Comparison of ENCODE assay signal across 17 cellular contexts in the genomic region with DNA sequence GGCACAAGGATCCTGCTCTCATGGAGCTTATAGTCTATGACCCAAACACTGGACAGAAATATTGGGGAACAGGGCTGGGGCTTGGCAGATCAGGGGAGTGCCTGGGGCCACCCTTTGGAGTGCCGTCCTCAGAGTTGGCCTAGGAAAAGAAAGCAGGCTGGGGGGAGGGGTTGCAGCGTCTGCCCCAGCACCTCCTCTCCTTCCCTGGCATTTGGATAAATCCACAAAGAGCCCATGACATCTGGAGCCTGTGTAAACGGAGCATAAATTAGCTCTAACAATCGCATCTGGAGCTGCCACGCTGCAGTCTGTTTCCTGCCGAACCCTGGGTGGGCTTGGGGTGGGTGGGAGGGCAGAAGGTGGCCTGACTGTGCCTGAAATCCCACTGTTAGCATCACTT.
"Had no signal": no experiment of that assay in that cellular context is flagged by ENCODE, and none has a peak within 500 bp of the region (broad histone marks: within the 10 kb centered on the region; RNA-seq: fewer than 3 reads in every experiment).

No MANE protein-coding gene starts in this region.

- ATAC-seq: activated CD4-positive, alpha-beta T cell treated with anti-CD3 and anti-CD28 coated beads for 36 hours; activated CD8-positive, alpha-beta T cell treated with anti-CD3 and anti-CD28 coated beads for 36 hours; heart right ventricle; left cardiac atrium; lower lobe of right lung; pancreas had no signal

- H3K4me3 Mint-ChIP-seq: activated CD4-positive, alpha-beta T cell treated with anti-CD3 and anti-CD28 coated beads for 36 hours; activated CD8-positive, alpha-beta T cell treated with anti-CD3 and anti-CD28 coated beads for 36 hours; activated naive CD4-positive, alpha-beta T cell treated with anti-CD3 and anti-CD28 coated beads, Interleukin-2, amount 50 U/mL, for 24 hours; stimulated activated naive CD8-positive, alpha-beta T cell treated with anti-CD3 and anti-CD28 coated beads, Interleukin-15, Interleukin-2, amounts not matched to agents 100 ng/mL and 50 ng/mL, for 24 hours had no signal

- H3K27ac Mint-ChIP-seq: activated CD4-positive, alpha-beta T cell treated with anti-CD3 and anti-CD28 coated beads for 36 hours; activated CD8-positive, alpha-beta T cell treated with anti-CD3 and anti-CD28 coated beads for 36 hours; activated naive CD4-positive, alpha-beta T cell treated with anti-CD3 and anti-CD28 coated beads, Interleukin-2, amount 50 U/mL, for 24 hours; stimulated activated naive CD8-positive, alpha-beta T cell treated with anti-CD3 and anti-CD28 coated beads, Interleukin-15, Interleukin-2, amounts not matched to agents 100 ng/mL and 50 ng/mL, for 24 hours had no signal

- H3K4me3 ChIP-seq: adrenal gland, heart right ventricle, lower lobe of right lung, pancreas, sigmoid colon, spleen, thoracic aorta had no signal

- H3K4me1 ChIP-seq: adrenal gland, heart right ventricle, lower lobe of right lung, pancreas, sigmoid colon, spleen had no signal

- DNase-seq: activated CD4-positive, alpha-beta T cell treated with anti-CD3 and anti-CD28 coated beads for 36 hours; activated CD8-positive, alpha-beta T cell treated with anti-CD3 and anti-CD28 coated beads for 36 hours; activated effector memory CD4-positive, alpha-beta T cell treated with anti-CD3 and anti-CD28 coated beads, Interleukin-2, amount 50 U/mL, for 16 hours; activated T-cell treated with anti-CD3 and anti-CD28 coated beads, Interleukin-2, amount 50 U/mL, for 48 hours; adrenal gland; dermis blood vessel endothelial cell; heart right ventricle; left cardiac atrium; lower lobe of right lung; pancreas; sigmoid colon; spleen had no signal

- H3K27me3 Mint-ChIP-seq: activated CD4-positive, alpha-beta T cell treated with anti-CD3 and anti-CD28 coated beads for 36 hours; activated naive CD4-positive, alpha-beta T cell treated with anti-CD3 and anti-CD28 coated beads, Interleukin-2, amount 50 U/mL, for 24 hours had no signal

- H3K36me3 ChIP-seq: adrenal gland, heart right ventricle, lower lobe of right lung, pancreas, sigmoid colon, spleen, thoracic aorta had no signal

- H3K9me3 ChIP-seq: adrenal gland, heart right ventricle, lower lobe of right lung, pancreas, sigmoid colon, spleen, thoracic aorta had no signal

- H3K27me3 ChIP-seq: adrenal gland, pancreas, sigmoid colon had no signal

- H3K27ac ChIP-seq: adrenal gland, epithelial cell of prostate, heart right ventricle, lower lobe of right lung, pancreas, sigmoid colon, spleen, thoracic aorta, VCaP had no signal

- H3K36me3 Mint-ChIP-seq: activated naive CD4-positive, alpha-beta T cell treated with anti-CD3 and anti-CD28 coated beads, Interleukin-2, amount 50 U/mL, for 24 hours had no signal

- H3K4me1 Mint-ChIP-seq: activated CD4-positive, alpha-beta T cell treated with anti-CD3 and anti-CD28 coated beads for 36 hours; activated naive CD4-positive, alpha-beta T cell treated with anti-CD3 and anti-CD28 coated beads, Interleukin-2, amount 50 U/mL, for 24 hours had no signal

- H3K9me3 Mint-ChIP-seq: activated CD8-positive, alpha-beta T cell treated with anti-CD3 and anti-CD28 coated beads for 36 hours; activated naive CD4-positive, alpha-beta T cell treated with anti-CD3 and anti-CD28 coated beads, Interleukin-2, amount 50 U/mL, for 24 hours had no signal
